10 cellular contexts compared by ENCODE assay signal in the genomic region with DNA sequence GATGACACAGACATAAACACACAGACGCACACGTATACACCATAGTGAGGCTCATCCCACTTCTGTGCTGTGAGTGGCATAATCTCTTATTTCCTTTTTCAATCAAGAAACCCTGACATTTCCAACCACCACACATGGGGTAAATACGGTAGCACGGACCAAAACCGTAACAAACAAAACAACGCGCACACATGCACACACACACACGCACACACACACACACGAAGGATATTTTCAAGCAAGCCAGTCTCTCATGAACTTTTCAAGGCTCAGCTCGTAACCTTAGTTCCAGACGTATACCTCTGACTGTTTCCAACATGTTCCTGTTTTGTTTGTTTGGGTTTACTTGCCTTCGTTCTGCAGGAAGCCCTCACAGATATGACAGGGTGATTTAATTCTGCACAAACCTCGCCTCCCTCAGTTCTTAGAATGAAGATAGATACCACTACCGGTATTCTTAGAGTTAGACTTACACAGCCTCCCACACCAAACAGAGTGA.
A peak's percentile ranks its signal among the peaks of the same experiment; 100 is the strongest.
DNase-seq lines count a peak whose midpoint lies in the region; ATAC-seq and TF ChIP-seq lines count a peak whose summit lies in the region.
"Had no signal": no experiment of that assay in that cellular context is flagged by ENCODE, and none has a peak within 500 bp of the region (broad histone marks: within the 10 kb centered on the region; RNA-seq: fewer than 3 reads in every experiment).

No MANE protein-coding gene starts in this region.

- DNase-seq in Right ventricle myocardium inferior (ENCODE audit: missing footprints) (no peak), left ventricle myocardium inferior (no peak), OCI-M1 (lab: John Stamatoyannopoulos, UW) (peak; percentile 91), choroid plexus epithelial cell (ENCODE audit: low read depth) (peak; percentile 19), thoracic aorta (ENCODE audit: low spot score) (no peak), NCI-H345 (lab: John Stamatoyannopoulos, UW) (no peak), NCI-H345 treated with DMSO at 0.1 percent for 48 hours (lab: John Stamatoyannopoulos, UW; ENCODE audit: unreplicated experiment) (no peak), foreskin melanocyte (no peak)
- DNase-seq: NCI-H1105 had no signal

- ATAC-seq in Right ventricle myocardium inferior (peak; percentile 19), thoracic aorta (ENCODE audit: insufficient number of reproducible peaks, low FRiP score, low read depth) (no peak)

- H3K4me3 ChIP-seq in left ventricle myocardium inferior = no peak overlapping the region
- no peak overlapping the region for H3K4me3 ChIP-seq in choroid plexus epithelial cell (ENCODE audit: low read depth, low read length)
- peak overlapping the region; percentile 19 for H3K4me3 ChIP-seq in thoracic aorta
- H3K4me3 ChIP-seq: SK-N-MC had no signal

- H3K4me1 ChIP-seq in left ventricle myocardium inferior (peaks cover 12% of the 10 kb centered on the region), thoracic aorta (ENCODE audit: control insufficient read depth in 1 of 2, low read depth in 2 of 2) (peaks cover 0 to 18% of the 10 kb centered on the region in 2 donors)

- H3K27ac ChIP-seq in left ventricle myocardium inferior (replicated peaks) (no peak overlapping the region), thoracic aorta (no peak overlapping the region)
- H3K27ac ChIP-seq: SK-N-MC had no signal

- H3K27me3 ChIP-seq in left ventricle myocardium inferior (ENCODE audit: low read depth) (no peaks in the 10 kb centered on the region), thoracic aorta (replicated peaks; ENCODE audit: insufficient read depth) (no peaks in the 10 kb centered on the region)

- no peaks in the 10 kb centered on the region for H3K9me3 ChIP-seq in left ventricle myocardium inferior (replicated peaks)
- H3K9me3 ChIP-seq in thoracic aorta = no peaks in the 10 kb centered on the region

- H3K36me3 ChIP-seq in left ventricle myocardium inferior (no peaks in the 10 kb centered on the region), thoracic aorta (no peaks in the 10 kb centered on the region)

- intact Hi-C loops in Right ventricle myocardium inferior (cut with DNase I) = loop anchor here (2.0 kb wide), 1 partner anchor 45 kb away; no protein-coding TSS in a partner anchor
- intact Hi-C loops in left ventricle myocardium inferior (cut with micrococcal nuclease) = no loop called here

- no peak for TF ChIP-seq CTCF in left ventricle myocardium inferior (IDR thresholded peaks at IDR 0.05; ENCODE audit: borderline replicate concordance)
- no peak for TF ChIP-seq CTCF in choroid plexus epithelial cell (conservative IDR thresholded peaks at IDR 0.05; ENCODE audit: low read depth, low read length)
- no peak for TF ChIP-seq CTCF in thoracic aorta (IDR thresholded peaks at IDR 0.05)

Comparison
In these comparisons a context has a peak if more than half of its experiments do, and no peak if none do; other contexts are left out.
1. DNase-seq: peak in OCI-M1 (single experiment) and choroid plexus epithelial cell (single experiment); none in Right ventricle myocardium inferior (single experiment), left ventricle myocardium inferior (single experiment), thoracic aorta (single experiment), NCI-H345 (single experiment), NCI-H345 treated with DMSO at 0.1 percent for 48 hours (single experiment) and foreskin melanocyte (single experiment).